18 cellular contexts compared by ENCODE assay signal in the genomic region with DNA sequence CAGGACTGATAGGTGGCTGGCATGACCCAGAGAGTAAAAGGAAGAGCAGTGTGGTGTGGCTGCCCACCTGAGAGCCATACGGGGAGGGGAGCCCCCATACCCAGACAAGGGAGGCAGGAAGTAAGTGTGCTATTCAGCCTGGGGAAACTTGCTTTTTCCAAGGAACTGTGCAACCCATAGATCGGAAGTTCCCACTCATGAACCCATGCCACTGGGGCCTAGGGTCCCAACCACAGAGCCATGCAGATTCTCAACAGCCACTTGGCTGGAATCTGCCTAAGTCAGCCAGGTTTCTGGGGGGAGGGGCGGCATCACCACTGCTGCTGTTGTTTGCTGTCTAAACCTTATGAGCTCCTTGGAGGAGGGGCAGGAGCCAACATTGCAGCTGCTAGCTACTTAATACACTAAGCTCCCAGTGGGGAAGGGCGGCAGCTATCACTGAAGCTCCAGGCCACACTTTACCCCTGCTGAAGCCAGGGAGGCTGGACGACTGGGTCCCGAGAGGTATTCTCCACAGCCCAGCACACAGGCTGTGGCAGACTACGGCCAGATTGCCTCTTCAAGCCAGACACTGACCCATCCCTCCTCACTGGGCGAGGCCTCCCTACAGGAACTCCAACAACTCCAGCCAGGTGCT.
DNase-seq lines count a peak whose midpoint lies in the region; ATAC-seq and TF ChIP-seq lines count a peak whose summit lies in the region.
"Had no signal": no experiment of that assay in that cellular context is flagged by ENCODE, and none has a peak within 500 bp of the region (broad histone marks: within the 10 kb centered on the region; RNA-seq: fewer than 3 reads in every experiment).

No MANE protein-coding gene starts in this region.

- H3K4me3 Mint-ChIP-seq in activated naive CD8-positive, alpha-beta T cell, result no peak overlapping the region
- no peak overlapping the region for H3K4me3 Mint-ChIP-seq in activated naive CD8-positive, alpha-beta T cell treated with anti-CD3 and anti-CD28 coated beads, Interleukin-2, amount 50 U/mL, for 24 hours
- no peak overlapping the region for H3K4me3 Mint-ChIP-seq in osteocyte (ENCODE audit: unreplicated experiment)
- H3K4me3 Mint-ChIP-seq: stimulated activated effector memory CD8-positive, alpha-beta T cell treated with anti-CD3 and anti-CD28 coated beads, Interleukin-12 subunit alpha, Interleukin-12 subunit beta, amount 100 ng/mL, for 72 hours had no signal

- ATAC-seq in activated naive CD8-positive, alpha-beta T cell treated with anti-CD3 and anti-CD28 coated beads, Interleukin-2, amount 50 U/mL, for 24 hours, result no peak
- ATAC-seq in GM19463 (IDR thresholded peaks at IDR 0.05; ENCODE audit: unreplicated experiment), result no peak
- ATAC-seq: gastroesophageal sphincter; pancreas; stimulated activated effector memory CD8-positive, alpha-beta T cell treated with anti-CD3 and anti-CD28 coated beads, Interleukin-12 subunit alpha, Interleukin-12 subunit beta, amount 100 ng/mL, for 72 hours had no signal

- peaks cover 31% of the 10 kb centered on the region for H3K4me1 Mint-ChIP-seq in activated naive CD8-positive, alpha-beta T cell (ENCODE audit: low read depth)
- H3K4me1 Mint-ChIP-seq in activated naive CD8-positive, alpha-beta T cell treated with anti-CD3 and anti-CD28 coated beads, Interleukin-2, amount 50 U/mL, for 24 hours, result peaks cover 27% of the 10 kb centered on the region
- no peaks in the 10 kb centered on the region for H3K4me1 Mint-ChIP-seq in osteocyte (ENCODE audit: unreplicated experiment)

- intact Hi-C loops in dorsolateral prefrontal cortex (cut with DNase I), result no loop called here

- TF ChIP-seq CTCF in dorsolateral prefrontal cortex (IDR thresholded peaks at IDR 0.05 in 54 of 56, conservative IDR thresholded peaks at IDR 0.05 in 2 of 56; ENCODE audit: low read depth in 1 of 56, partially characterized antibody in 56 of 56), result no peak
- no peak for TF ChIP-seq CTCF in osteocyte (IDR thresholded peaks at IDR 0.05)

- no peak overlapping the region for H3K4me3 ChIP-seq in dorsolateral prefrontal cortex
- H3K4me3 ChIP-seq: gastroesophageal sphincter, pancreas, tibial nerve had no signal

- H3K36me3 Mint-ChIP-seq in activated naive CD8-positive, alpha-beta T cell, result peaks cover 18% of the 10 kb centered on the region
- H3K36me3 Mint-ChIP-seq in activated naive CD8-positive, alpha-beta T cell treated with anti-CD3 and anti-CD28 coated beads, Interleukin-2, amount 50 U/mL, for 24 hours (ENCODE audit: low read depth), result peaks cover 3% of the 10 kb centered on the region
- no peaks in the 10 kb centered on the region for H3K36me3 Mint-ChIP-seq in osteocyte (ENCODE audit: unreplicated experiment)
- H3K36me3 Mint-ChIP-seq: stimulated activated effector memory CD8-positive, alpha-beta T cell treated with anti-CD3 and anti-CD28 coated beads, Interleukin-12 subunit alpha, Interleukin-12 subunit beta, amount 100 ng/mL, for 72 hours had no signal

- H3K9me3 Mint-ChIP-seq in activated naive CD8-positive, alpha-beta T cell (ENCODE audit: low read depth), result peaks cover 13% of the 10 kb centered on the region
- H3K9me3 Mint-ChIP-seq in activated naive CD8-positive, alpha-beta T cell treated with anti-CD3 and anti-CD28 coated beads, Interleukin-2, amount 50 U/mL, for 24 hours, result peaks cover 8% of the 10 kb centered on the region
- peaks cover 5% of the 10 kb centered on the region for H3K9me3 Mint-ChIP-seq in osteocyte (ENCODE audit: unreplicated experiment)
- H3K9me3 Mint-ChIP-seq: stimulated activated effector memory CD8-positive, alpha-beta T cell treated with anti-CD3 and anti-CD28 coated beads, Interleukin-12 subunit alpha, Interleukin-12 subunit beta, amount 100 ng/mL, for 72 hours had no signal

- no peak overlapping the region for H3K27ac ChIP-seq in dorsolateral prefrontal cortex
- H3K27ac ChIP-seq: gastroesophageal sphincter, KMS-11, pancreas, tibial nerve, VCaP had no signal

- no peak for DNase-seq in activated naive CD8-positive, alpha-beta T cell treated with anti-CD3 and anti-CD28 coated beads, Interleukin-2, amount 50 U/mL, for 24 hours
- DNase-seq in SK-N-DZ (ENCODE audit: low spot score), result peak; percentile 56
- peak; percentile 57 for DNase-seq in iPS-NIHi11 (ENCODE audit: low spot score)
- no peak for DNase-seq in dorsolateral prefrontal cortex
- no peak for DNase-seq in osteocyte (ENCODE audit: extremely low spot score, unreplicated experiment)
- DNase-seq in COLO829 (ENCODE audit: low spot score), result no peak
- DNase-seq: CD4-positive, alpha-beta memory T cell; kidney glomerular epithelial cell; NCI-H526 treated with DMSO at 0.1 percent for 48 hours; T-helper 1 cell had no signal

- peak overlapping the region; percentile 42 for H3K27ac Mint-ChIP-seq in activated naive CD8-positive, alpha-beta T cell
- H3K27ac Mint-ChIP-seq in activated naive CD8-positive, alpha-beta T cell treated with anti-CD3 and anti-CD28 coated beads, Interleukin-2, amount 50 U/mL, for 24 hours, result no peak overlapping the region
- H3K27ac Mint-ChIP-seq in osteocyte (ENCODE audit: unreplicated experiment), result no peak overlapping the region

- H3K27me3 Mint-ChIP-seq in activated naive CD8-positive, alpha-beta T cell, result no peaks in the 10 kb centered on the region
- no peaks in the 10 kb centered on the region for H3K27me3 Mint-ChIP-seq in activated naive CD8-positive, alpha-beta T cell treated with anti-CD3 and anti-CD28 coated beads, Interleukin-2, amount 50 U/mL, for 24 hours
- H3K27me3 Mint-ChIP-seq in osteocyte (ENCODE audit: unreplicated experiment), result no peaks in the 10 kb centered on the region
- H3K27me3 Mint-ChIP-seq: CD4-positive, alpha-beta memory T cell had no signal

- H3K27me3 ChIP-seq in dorsolateral prefrontal cortex, result no peaks in the 10 kb centered on the region
- H3K27me3 ChIP-seq: gastroesophageal sphincter, pancreas, tibial nerve had no signal

Comparison
In these comparisons a context has a peak if more than half of its experiments do, and no peak if none do; other contexts are left out.
1. DNase-seq: peak in SK-N-DZ (single experiment) and iPS-NIHi11 (single experiment); none in activated naive CD8-positive, alpha-beta T cell treated with anti-CD3 and anti-CD28 coated beads, Interleukin-2, amount 50 U/mL, for 24 hours (single experiment), dorsolateral prefrontal cortex (0 of 10), osteocyte (single experiment) and COLO829 (single experiment).